ENCODE assay signal across 13 cellular contexts in the genomic region with DNA sequence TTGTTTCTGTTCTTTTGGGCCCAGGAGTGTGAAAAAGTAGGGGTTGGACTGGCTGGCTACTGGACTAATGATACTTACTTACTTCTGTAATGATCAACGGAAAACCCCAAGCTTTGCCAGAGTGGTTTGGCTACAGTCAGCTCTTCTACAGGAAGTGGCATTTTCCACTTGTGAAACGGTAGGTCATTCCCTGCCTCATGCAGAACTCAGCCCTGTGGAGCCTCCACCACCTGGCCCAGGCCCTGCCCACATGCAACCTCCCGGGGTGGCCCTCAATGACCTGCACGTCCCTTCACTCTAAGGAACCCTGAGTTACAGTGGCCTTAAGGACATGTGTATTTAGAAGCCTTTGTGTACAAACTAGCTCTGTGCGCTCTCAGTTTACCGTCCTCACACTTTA.
DNase-seq lines count a peak whose midpoint lies in the region; ATAC-seq and TF ChIP-seq lines count a peak whose summit lies in the region.
"Had no signal": no experiment of that assay in that cellular context is flagged by ENCODE, and none has a peak within 500 bp of the region (broad histone marks: within the 10 kb centered on the region; RNA-seq: fewer than 3 reads in every experiment).

No MANE protein-coding gene starts in this region.

- peak overlapping the region; percentile 80 to 91 for H3K27ac Mint-ChIP-seq in activated naive CD4-positive, alpha-beta T cell treated with anti-CD3 and anti-CD28 coated beads, Interleukin-2, amount 50 U/mL, for 72 hours
- peak overlapping the region; percentile 65 for H3K27ac Mint-ChIP-seq in activated T-helper 1 cell treated with anti-CD3 and anti-CD28 coated beads, Interleukin-12 subunit alpha, Interleukin-12 subunit beta, Interleukin-2, Interleukin-4 antibody, amounts not matched to agents 30 ng/mL and 10 ng/mL and 1 ng/mL, durations not matched to agents 14 hours and 24 hours and 36 hours

- H3K9me3 Mint-ChIP-seq in activated naive CD4-positive, alpha-beta T cell treated with anti-CD3 and anti-CD28 coated beads, Interleukin-2, amount 50 U/mL, for 72 hours = peaks cover 4 to 12% of the 10 kb centered on the region in 2 donors
- no peaks in the 10 kb centered on the region for H3K9me3 Mint-ChIP-seq in activated T-helper 1 cell treated with anti-CD3 and anti-CD28 coated beads, Interleukin-12 subunit alpha, Interleukin-12 subunit beta, Interleukin-2, Interleukin-4 antibody, amounts not matched to agents 30 ng/mL and 10 ng/mL and 1 ng/mL, durations not matched to agents 14 hours and 24 hours and 36 hours

- H3K27me3 ChIP-seq in layer of hippocampus (ENCODE audit: control insufficient read depth, insufficient read depth, low read length) (no peaks in the 10 kb centered on the region), upper lobe of right lung (no peaks in the 10 kb centered on the region), colonic mucosa (no peaks in the 10 kb centered on the region)

- peaks cover 41 to 46% of the 10 kb centered on the region in 2 donors for H3K36me3 Mint-ChIP-seq in activated naive CD4-positive, alpha-beta T cell treated with anti-CD3 and anti-CD28 coated beads, Interleukin-2, amount 50 U/mL, for 72 hours
- H3K36me3 Mint-ChIP-seq in activated T-helper 1 cell treated with anti-CD3 and anti-CD28 coated beads, Interleukin-12 subunit alpha, Interleukin-12 subunit beta, Interleukin-2, Interleukin-4 antibody, amounts not matched to agents 30 ng/mL and 10 ng/mL and 1 ng/mL, durations not matched to agents 14 hours and 24 hours and 36 hours (ENCODE audit: low read depth) = peaks cover 60% of the 10 kb centered on the region

- H3K9ac ChIP-seq in colonic mucosa (ENCODE audit: low read depth in 2 of 2, low read length in 2 of 2) = no peak overlapping the region

- H3K4me1 ChIP-seq in upper lobe of right lung (no peaks in the 10 kb centered on the region), colonic mucosa (no peaks in the 10 kb centered on the region)

- no peak for DNase-seq in activated naive CD4-positive, alpha-beta T cell treated with anti-CD3 and anti-CD28 coated beads, Interleukin-2, amount 50 U/mL, for 72 hours (ENCODE audit: low spot score in 2 of 2)
- DNase-seq in activated naive CD4-positive, alpha-beta T cell treated with anti-CD3 and anti-CD28 coated beads, Interleukin-2, amount 50 U/mL, for 16 hours = no peak
- no peak for DNase-seq in activated T-helper 1 cell treated with anti-CD3 and anti-CD28 coated beads, Interleukin-12 subunit alpha, Interleukin-12 subunit beta, Interleukin-2, Interleukin-4 antibody, amounts not matched to agents 30 ng/mL and 10 ng/mL and 1 ng/mL, durations not matched to agents 14 hours and 24 hours and 36 hours (ENCODE audit: low spot score)
- DNase-seq in upper lobe of right lung (peak; percentile 43), AG08396 (ENCODE audit: low spot score) (no peak), colonic mucosa (no peak)
- no peak for DNase-seq in central memory CD4-positive, alpha-beta T cell
- DNase-seq: caudate nucleus; NCI-H2171 treated with DMSO at 0.1 percent for 48 hours; SHP77 treated with DMSO at 0.1 percent for 48 hours; stimulated activated naive CD4-positive, alpha-beta T cell treated with Interleukin-2 at 50 U/mL for 16 hours had no signal

- peak overlapping the region; percentile 31 for H3K27ac ChIP-seq in layer of hippocampus (ENCODE audit: low read depth, low read length)
- no peak overlapping the region for H3K27ac ChIP-seq in upper lobe of right lung
- no peak overlapping the region for H3K27ac ChIP-seq in colonic mucosa
- H3K27ac ChIP-seq: C4-2B had no signal

- H3K4me3 Mint-ChIP-seq in activated T-helper 1 cell treated with anti-CD3 and anti-CD28 coated beads, Interleukin-12 subunit alpha, Interleukin-12 subunit beta, Interleukin-2, Interleukin-4 antibody, amounts not matched to agents 30 ng/mL and 10 ng/mL and 1 ng/mL, durations not matched to agents 14 hours and 24 hours and 36 hours = no peak overlapping the region

- H3K9me3 ChIP-seq in upper lobe of right lung (no peaks in the 10 kb centered on the region), colonic mucosa (no peaks in the 10 kb centered on the region)

- peak; percentile 17 to 78 for ATAC-seq in activated naive CD4-positive, alpha-beta T cell treated with anti-CD3 and anti-CD28 coated beads, Interleukin-2, amount 50 U/mL, for 72 hours
- peak; percentile 47 for ATAC-seq in upper lobe of right lung

- intact Hi-C loops in activated T-helper 1 cell treated with anti-CD3 and anti-CD28 coated beads, Interleukin-12 subunit alpha, Interleukin-12 subunit beta, Interleukin-2, Interleukin-4 antibody, amounts not matched to agents 30 ng/mL and 10 ng/mL and 1 ng/mL, durations not matched to agents 14 hours and 24 hours and 36 hours (cut with micrococcal nuclease) = loop anchor here (10.0 kb wide), 1 partner anchor 682 kb away; no protein-coding TSS in a partner anchor
- intact Hi-C loops in upper lobe of right lung (cut with DNase I) = no loop called here
- intact Hi-C loops in colonic mucosa (cut with DNase I) = no loop called here

- H3K36me3 ChIP-seq in upper lobe of right lung (peaks cover 64% of the 10 kb centered on the region), colonic mucosa (no peaks in the 10 kb centered on the region)

- H3K4me1 Mint-ChIP-seq in activated T-helper 1 cell treated with anti-CD3 and anti-CD28 coated beads, Interleukin-12 subunit alpha, Interleukin-12 subunit beta, Interleukin-2, Interleukin-4 antibody, amounts not matched to agents 30 ng/mL and 10 ng/mL and 1 ng/mL, durations not matched to agents 14 hours and 24 hours and 36 hours (ENCODE audit: low read depth) = peaks cover 26% of the 10 kb centered on the region

- no peaks in the 10 kb centered on the region for H3K27me3 Mint-ChIP-seq in activated T-helper 1 cell treated with anti-CD3 and anti-CD28 coated beads, Interleukin-12 subunit alpha, Interleukin-12 subunit beta, Interleukin-2, Interleukin-4 antibody, amounts not matched to agents 30 ng/mL and 10 ng/mL and 1 ng/mL, durations not matched to agents 14 hours and 24 hours and 36 hours (ENCODE audit: insufficient read depth)

- H3K4me3 ChIP-seq in upper lobe of right lung (no peak overlapping the region), colonic mucosa (no peak overlapping the region)

- no peak for TF ChIP-seq CTCF in upper lobe of right lung (IDR thresholded peaks at IDR 0.05)
- TF ChIP-seq CTCF in colonic mucosa (IDR thresholded peaks at IDR 0.05) = no peak
